Comparison of ENCODE assay signal across 9 cellular contexts in genomic region chr5:119333421-119333851, GRCh38. TPM values are rescaled to one million over a fixed set of nuclear protein-coding genes. Genes with fewer than 3 reads are reported as not detected.
A peak's percentile ranks its signal among the peaks of the same experiment; 100 is the strongest.
DNase-seq lines count a peak whose midpoint lies in the region; ATAC-seq lines count a peak whose summit lies in the region.
"Had no signal": no experiment of that assay in that cellular context is flagged by ENCODE, and none has a peak within 500 bp of the region (broad histone marks: within the 10 kb centered on the region; RNA-seq: fewer than 3 reads in every experiment).

No MANE protein-coding gene starts in this region.

- H3K36me3 ChIP-seq in SJSA1 (no peaks in the 10 kb centered on the region), mesendoderm (ENCODE audit: control insufficient read depth, insufficient read depth, low read length) (no peaks in the 10 kb centered on the region)

- peak overlapping the region; percentile 63 to 89 (median 78) for H3K4me3 Mint-ChIP-seq in naive thymus-derived CD8-positive, alpha-beta T cell
- H3K4me3 Mint-ChIP-seq: brain had no signal

- peaks cover 21% of the 10 kb centered on the region for H3K4me1 ChIP-seq in SJSA1 (replicated peaks)
- peaks cover 2% of the 10 kb centered on the region for H3K4me1 ChIP-seq in mesendoderm (ENCODE audit: control insufficient read depth, low read depth, low read length)

- no peak overlapping the region for H4K5ac ChIP-seq in mesendoderm (ENCODE audit: low read length)

- no peaks in the 10 kb centered on the region for H3K79me2 ChIP-seq in mesendoderm (ENCODE audit: control insufficient read depth, insufficient read depth, low read length)

- peak overlapping the region; percentile 67 for H3K27ac ChIP-seq in SJSA1
- H3K27ac ChIP-seq in mesendoderm (ENCODE audit: low read depth, low read length), result no peak overlapping the region

- H3K56ac ChIP-seq in mesendoderm (ENCODE audit: low read length), result no peak overlapping the region

- H2BK120ac ChIP-seq in mesendoderm (ENCODE audit: low read depth, low read length), result no peak overlapping the region

- H2BK5ac ChIP-seq in mesendoderm (ENCODE audit: low read length), result no peak overlapping the region

- ATAC-seq in GM18517 (IDR thresholded peaks at IDR 0.05; ENCODE audit: unreplicated experiment) (peak; percentile 29), HG02623 (IDR thresholded peaks at IDR 0.05; ENCODE audit: unreplicated experiment) (peak; percentile 27)
- peak in 1 of 2 donors; percentile 9 for ATAC-seq in naive thymus-derived CD8-positive, alpha-beta T cell

- H3K9me3 Mint-ChIP-seq in naive thymus-derived CD8-positive, alpha-beta T cell, result peaks cover 0 to 8% (median 0%) of the 10 kb centered on the region in 9 donors
- H3K9me3 Mint-ChIP-seq: brain had no signal

- POLR2A ChIA-PET in naive thymus-derived CD8-positive, alpha-beta T cell (lab: Charles Lee), result interaction anchor here (0.9 to 1.8 kb wide), 2 partner anchors 60 to 62 kb away, joined by 3 to 5 read pairs; no protein-coding TSS in a partner anchor

- H3K23ac ChIP-seq in mesendoderm (ENCODE audit: low read length), result no peak overlapping the region

- DNase-seq in SJSA1 (ENCODE audit: low read depth in 1 of 2, low spot score in 2 of 2), result peak in 1 of 2 experiments; percentile 53
- DNase-seq in naive thymus-derived CD8-positive, alpha-beta T cell, result no peak
- no peak for DNase-seq in HK-2 (ENCODE audit: unreplicated experiment)
- no peak for DNase-seq in EL
- no peak for DNase-seq in NCI-H2171 (lab: John Stamatoyannopoulos, UW)
- DNase-seq in mesendoderm, result no peak

- H3K4me3 ChIP-seq in SJSA1 (no peak overlapping the region), mesendoderm (ENCODE audit: low read length) (no peak overlapping the region)

- H3K27me3 Mint-ChIP-seq in naive thymus-derived CD8-positive, alpha-beta T cell, result no peaks in the 10 kb centered on the region
- H3K27me3 Mint-ChIP-seq: brain had no signal

- H3K4me1 Mint-ChIP-seq in naive thymus-derived CD8-positive, alpha-beta T cell, result peaks cover 61 to 99% (median 96%) of the 10 kb centered on the region in 4 donors

- H3K18ac ChIP-seq in mesendoderm (ENCODE audit: low read length), result no peak overlapping the region

- no peak overlapping the region for H3K4ac ChIP-seq in mesendoderm (ENCODE audit: low read depth, low read length)

- H2AK5ac ChIP-seq in mesendoderm (ENCODE audit: low read length), result no peak overlapping the region

- no peak overlapping the region for H2BK15ac ChIP-seq in mesendoderm (replicated peaks; ENCODE audit: low read depth)

- no peak overlapping the region for H3K9ac ChIP-seq in mesendoderm (ENCODE audit: low read length)

- no peaks in the 10 kb centered on the region for H3K9me3 ChIP-seq in SJSA1 (replicated peaks)

- H3K27me3 ChIP-seq in SJSA1 (replicated peaks), result no peaks in the 10 kb centered on the region
- H3K27me3 ChIP-seq in mesendoderm (ENCODE audit: insufficient read depth, low read length, poor library complexity), result no peaks in the 10 kb centered on the region

- peaks cover 0 to 8% (median 4%) of the 10 kb centered on the region in 3 donors for H3K36me3 Mint-ChIP-seq in naive thymus-derived CD8-positive, alpha-beta T cell
- H3K36me3 Mint-ChIP-seq: brain had no signal

- H3K4me2 ChIP-seq in mesendoderm (ENCODE audit: low read length), result no peak overlapping the region

- no peak overlapping the region for H4K8ac ChIP-seq in mesendoderm (ENCODE audit: low read depth, low read length)

- WGBS in mesendoderm (ENCODE audit: extremely low coverage, insufficient coverage, low lambda C conversion rate), result no CpG with 5 or more reads among the region's 5 CpGs

- no peaks in the 10 kb centered on the region for H3K79me1 ChIP-seq in mesendoderm (ENCODE audit: low read length)

- H3K27ac Mint-ChIP-seq in naive thymus-derived CD8-positive, alpha-beta T cell, result peak overlapping the region; percentile 89 to 99 (median 96)
- H3K27ac Mint-ChIP-seq: brain had no signal

RNA-seq across cellular contexts. Expression of gene TNFAIP8, which starts 22.4 kb away (rescaled TPM):
- total RNA-seq in SJSA1 (2014; rRNA removed; shearing (Covaris generic)), result 25.4 and 32.1 TPM in 2 replicates
- total RNA-seq in naive thymus-derived CD8-positive, alpha-beta T cell, result 100 to 1,000 TPM; 176 to 177 TPM
- polyA plus RNA-seq in naive thymus-derived CD8-positive, alpha-beta T cell, result 100 to 1,000 TPM; 175 to 220 (median 188) TPM
- polyA plus RNA-seq in mesendoderm (2013, experiment 1 of 2), result 11.8 TPM
- 11.9 TPM for polyA plus RNA-seq in mesendoderm (2013, experiment 2 of 2)
